Comparison of ENCODE assay signal across 8 cellular contexts in the genomic region with DNA sequence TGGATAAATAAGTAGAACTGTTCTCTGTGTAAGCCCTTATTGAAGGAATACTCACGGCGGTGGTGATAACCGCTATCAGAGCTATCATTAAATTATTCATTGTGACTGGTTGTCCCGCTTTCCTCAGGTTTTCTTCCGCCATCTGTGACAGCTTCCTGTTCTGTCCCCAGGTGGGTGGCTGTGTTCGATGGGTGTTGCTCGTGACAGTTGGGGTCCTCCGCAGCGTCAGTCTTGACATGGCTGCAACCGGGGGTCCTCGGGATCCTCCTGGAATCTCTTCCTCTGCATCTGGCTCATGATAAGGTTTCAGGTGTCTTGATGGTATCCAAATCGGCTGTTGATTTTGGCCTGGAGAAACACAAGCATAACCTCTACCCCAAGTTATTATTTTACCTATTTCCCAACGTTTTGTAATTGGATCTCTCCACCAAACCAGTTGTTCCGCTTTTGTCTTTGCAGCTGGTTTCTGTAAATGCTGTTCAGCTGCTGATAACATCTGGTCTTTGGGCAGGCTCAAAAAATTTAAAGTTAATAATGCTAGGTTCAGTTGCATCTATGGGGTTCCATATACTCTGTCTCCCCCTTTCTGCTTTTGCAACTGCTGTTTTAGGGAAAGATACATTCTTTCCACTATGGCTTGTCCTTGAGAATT. TPM values are rescaled to one million over a fixed set of nuclear protein-coding genes. Genes with fewer than 3 reads are reported as not detected.
DNase-seq lines count a peak whose midpoint lies in the region; ATAC-seq, FAIRE-seq and TF ChIP-seq lines count a peak whose summit lies in the region.
"Not testable (repeated sequence)": the region's sequence is repeated elsewhere in the genome, so short reads cannot be mapped to it uniquely, and the experiment has no call there.

No MANE protein-coding gene starts in this region.

- ATAC-seq in RWPE2 (ENCODE audit: low read depth); right lobe of liver: not testable (repeated sequence)

- not testable (repeated sequence) for FAIRE-seq in bronchial epithelial cell (lab: Jason Lieb, UNC)

- H3K36me3 ChIP-seq in RWPE2 (ENCODE audit: low read depth); bronchial epithelial cell (ENCODE audit: control insufficient read depth, insufficient read depth, low read length); right lobe of liver; spleen: not testable (repeated sequence)

- intact Hi-C loops in right lobe of liver (cut with DNase I); spleen (cut with DNase I; ENCODE audit: low total_unique reads): not testable (repeated sequence)

- H3K27ac ChIP-seq in C4-2B: peak overlapping the region; percentile 23; the same call in 1 of the 2 replicates
- not testable (repeated sequence) for H3K27ac ChIP-seq in RWPE2 (ENCODE audit: poor library complexity, severe bottlenecking); spleen
- H3K27ac ChIP-seq in right lobe of liver: peak overlapping the region; percentile 23 to 72 (median 53)

- H3K4me1 ChIP-seq in RWPE2 (ENCODE audit: insufficient read depth, poor library complexity, severe bottlenecking); spleen: not testable (repeated sequence)
- H3K4me1 ChIP-seq in right lobe of liver: peaks cover 0 to 27% (median 11%) of the 10 kb centered on the region in 4 donors

- not testable (repeated sequence) for TF ChIP-seq RAD21 in Ishikawa (IDR thresholded peaks at IDR 0.05; ENCODE audit: low read depth)

- H3K9me3 ChIP-seq in RWPE2 (ENCODE audit: severe bottlenecking); right lobe of liver; spleen: not testable (repeated sequence)

- TF ChIP-seq CTCF in C4-2B (conservative IDR thresholded peaks at IDR 0.05); NB4 (IDR thresholded peaks at IDR 0.05; ENCODE audit: low read depth, low read length); bronchial epithelial cell (IDR thresholded peaks at IDR 0.05; ENCODE audit: insufficient read depth, low read length, severe bottlenecking); right lobe of liver (IDR thresholded peaks at IDR 0.05); spleen (IDR thresholded peaks at IDR 0.05 in 8 of 11, conservative IDR thresholded peaks at IDR 0.05 in 3 of 11): not testable (repeated sequence)
- TF ChIP-seq CTCF in RWPE2 (IDR thresholded peaks at IDR 0.05; ENCODE audit: poor library complexity, severe bottlenecking): peak; percentile 5

- DNase-seq in NB4 (ENCODE audit: low read depth) (peak; percentile 65), NCI-H69 (lab: John Stamatoyannopoulos, UW) (peak; percentile 8), bronchial epithelial cell (ENCODE audit: low read depth) (peak; percentile 40), right lobe of liver (peak in 1 of 3 donors; percentile 39), spleen (peak; percentile 12)
- DNase-seq in RWPE2 (ENCODE audit: low spot score): not testable (repeated sequence)

- H3K27me3 ChIP-seq in RWPE2 (ENCODE audit: insufficient read depth, poor library complexity, severe bottlenecking); bronchial epithelial cell (ENCODE audit: control insufficient read depth, insufficient read depth, low read length); right lobe of liver; spleen (replicated peaks in 1 of 7): not testable (repeated sequence)

- 52% methylated on average over 11 of the region's 14 CpGs for WGBS in right lobe of liver (ENCODE audit: insufficient coverage, low coverage, low lambda C conversion rate, missing lambda C conversion rate)
- WGBS in spleen, 5 donors: 35 to 72% (median 44%) methylated on average over 14 of the region's 14 CpGs

- not testable (repeated sequence) for TF ChIP-seq POLR2A in NB4 (IDR thresholded peaks at IDR 0.05; ENCODE audit: extremely low read depth, insufficient read length); right lobe of liver (IDR thresholded peaks at IDR 0.05); spleen (IDR thresholded peaks at IDR 0.05)

- H3K4me3 ChIP-seq in NB4 (ENCODE audit: low read depth, low read length); RWPE2 (ENCODE audit: severe bottlenecking); bronchial epithelial cell (ENCODE audit: low read depth, low read length); right lobe of liver; spleen: not testable (repeated sequence)

- TF ChIP-seq EP300 in Ishikawa (IDR thresholded peaks at IDR 0.05; ENCODE audit: borderline replicate concordance): peak; percentile 56; the same call in 1 of the 2 replicates

TF ChIP-seq in Ishikawa, 13 proteins besides CTCF, POLR2A, EP300 and RAD21:
- TF ChIP-seq CEBPB (IDR thresholded peaks at IDR 0.05): peak; percentile 75
- TF ChIP-seq NFIC (IDR thresholded peaks at IDR 0.05): 0 out of 2 replicates have a peak, but pooled peaks have one; percentile 39
- peak; percentile 75 for TF ChIP-seq TCF12 (IDR thresholded peaks at IDR 0.05; ENCODE audit: low read depth)

RNA-seq across cellular contexts. Expression of a gene that starts 58.1 kb away (rescaled TPM):
- total RNA-seq in bronchial epithelial cell (14.2 and 36.6 TPM in 2 replicates), right lobe of liver (100 to 1,000 TPM; 130 to 625 (median 205) TPM), spleen (10 to 100 TPM; 26.2 to 61.8 (median 31.6) TPM)
- 10 to 100 TPM; 15.8 to 20.5 (median 18.6) TPM for polyA plus RNA-seq in spleen
